ENCODE assay signal across 16 cellular contexts in genomic region chr4:90215286-90215685, GRCh38.
A peak's percentile ranks its signal among the peaks of the same experiment; 100 is the strongest.
DNase-seq lines count a peak whose midpoint lies in the region; ATAC-seq, FAIRE-seq and TF ChIP-seq lines count a peak whose summit lies in the region.
"Had no signal": no experiment of that assay in that cellular context is flagged by ENCODE, and none has a peak within 500 bp of the region (broad histone marks: within the 10 kb centered on the region; RNA-seq: fewer than 3 reads in every experiment).

No MANE protein-coding gene starts in this region.

- H3K27ac ChIP-seq in right cardiac atrium (ENCODE audit: low read length) (no peak overlapping the region), OCI-LY7 (ENCODE audit: low read depth, low read length, poor library complexity, severe bottlenecking) (no peak overlapping the region)

- H3K4me3 ChIP-seq in right cardiac atrium (ENCODE audit: low read length) = no peak overlapping the region
- H3K4me3 ChIP-seq in OCI-LY7 (ENCODE audit: low read depth, low read length, poor library complexity, severe bottlenecking) = no peak overlapping the region
- H3K4me3 ChIP-seq: testis had no signal

- H3K79me2 ChIP-seq in OCI-LY7 (ENCODE audit: insufficient read depth, low read depth, low read length) = no peaks in the 10 kb centered on the region

- H3K4me2 ChIP-seq in OCI-LY7 (ENCODE audit: low read length) = no peak overlapping the region

- ATAC-seq in GM19043 (IDR thresholded peaks at IDR 0.05; ENCODE audit: low read depth, unreplicated experiment) (peak; percentile 69), HG02623 (IDR thresholded peaks at IDR 0.05; ENCODE audit: unreplicated experiment) (peak; percentile 59), right cardiac atrium (no peak)
- ATAC-seq: activated CD8-positive, alpha-beta memory T cell treated with anti-CD3 and anti-CD28 coated beads, Interleukin-2, amount 10 ng/mL, durations not matched to agents 7 days and 5 days; sciatic nerve had no signal

- no TSS peak for BruUV-seq in OCI-LY7 (replicated peaks; lab: Mats Ljungman, UMichigan)

- intact Hi-C loops in right cardiac atrium (cut with DNase I) (loop anchor here in 1 of 4 donors (5.0 kb wide), 1 partner anchor 83 kb away; no protein-coding TSS in a partner anchor), OCI-LY7 (cut with micrococcal nuclease; ENCODE audit: unreplicated experiment) (no loop called here)

- no peaks in the 10 kb centered on the region for H3K4me1 ChIP-seq in right cardiac atrium (ENCODE audit: control insufficient read depth, insufficient read depth, low read length)
- H3K4me1 ChIP-seq in OCI-LY7 (ENCODE audit: insufficient read depth, low read length, poor library complexity, severe bottlenecking) = no peaks in the 10 kb centered on the region

- no peaks in the 10 kb centered on the region for H3K9me2 ChIP-seq in OCI-LY7 (ENCODE audit: insufficient read depth, low read length)

- POLR2A ChIA-PET in OCI-LY7 (lab: Charles Lee) = no interaction called here

- H3K9me3 ChIP-seq in right cardiac atrium (ENCODE audit: control insufficient read depth, low read length) (no peaks in the 10 kb centered on the region), OCI-LY7 (ENCODE audit: low read length) (no peaks in the 10 kb centered on the region)
- H3K9me3 ChIP-seq: testis had no signal

- CTCF ChIA-PET in OCI-LY7 (lab: Charles Lee; ENCODE audit: unreplicated experiment) = no interaction called here

- no peaks in the 10 kb centered on the region for H3K27me3 ChIP-seq in right cardiac atrium (ENCODE audit: control insufficient read depth, insufficient read depth)
- H3K27me3 ChIP-seq: testis had no signal

- H2AFZ ChIP-seq in OCI-LY7 (ENCODE audit: low read length) = no peak overlapping the region

- DNase-seq in HuH-7 (ENCODE audit: low spot score) (peak; percentile 28), renal cortical epithelial cell (ENCODE audit: low read depth) (peak; percentile 39), GM19238 (ENCODE audit: insufficient read length, low spot score) (no peak), urothelium cell line (ENCODE audit: low spot score) (no peak), right cardiac atrium (no peak), OCI-LY7 (ENCODE audit: low spot score) (no peak)
- DNase-seq: activated CD8-positive, alpha-beta memory T cell treated with anti-CD3 and anti-CD28 coated beads, Interleukin-2, amount 10 ng/mL, durations not matched to agents 7 days and 5 days; activated naive CD8-positive, alpha-beta T cell treated with anti-CD3 and anti-CD28 coated beads for 36 hours; naive B cell; NCI-H446; testis had no signal

- H4K20me1 ChIP-seq in OCI-LY7 (ENCODE audit: insufficient read depth, low read length) = no peaks in the 10 kb centered on the region

- TF ChIP-seq CTCF in OCI-LY7 (conservative IDR thresholded peaks at IDR 0.05; ENCODE audit: low read length) = no peak

- 51% methylated on average over 1 of the region's 1 CpG for WGBS in right cardiac atrium

- no peak for FAIRE-seq in urothelium cell line (lab: Jason Lieb, UNC)
- FAIRE-seq: colon, keratinocyte had no signal

- no peaks in the 10 kb centered on the region for H3K36me3 ChIP-seq in OCI-LY7 (ENCODE audit: insufficient read depth, low read length)

Comparison
In these comparisons a context has a peak if more than half of its experiments do, and no peak if none do; other contexts are left out.
1. ATAC-seq: peak in GM19043 (single experiment) and HG02623 (single experiment); none in right cardiac atrium (0 of 2).
2. DNase-seq: peak in HuH-7 (single experiment) and renal cortical epithelial cell (single experiment); none in GM19238 (single experiment), urothelium cell line (single experiment), right cardiac atrium (0 of 3) and OCI-LY7 (single experiment).